8 cellular contexts compared by ENCODE assay signal in the genomic region with DNA sequence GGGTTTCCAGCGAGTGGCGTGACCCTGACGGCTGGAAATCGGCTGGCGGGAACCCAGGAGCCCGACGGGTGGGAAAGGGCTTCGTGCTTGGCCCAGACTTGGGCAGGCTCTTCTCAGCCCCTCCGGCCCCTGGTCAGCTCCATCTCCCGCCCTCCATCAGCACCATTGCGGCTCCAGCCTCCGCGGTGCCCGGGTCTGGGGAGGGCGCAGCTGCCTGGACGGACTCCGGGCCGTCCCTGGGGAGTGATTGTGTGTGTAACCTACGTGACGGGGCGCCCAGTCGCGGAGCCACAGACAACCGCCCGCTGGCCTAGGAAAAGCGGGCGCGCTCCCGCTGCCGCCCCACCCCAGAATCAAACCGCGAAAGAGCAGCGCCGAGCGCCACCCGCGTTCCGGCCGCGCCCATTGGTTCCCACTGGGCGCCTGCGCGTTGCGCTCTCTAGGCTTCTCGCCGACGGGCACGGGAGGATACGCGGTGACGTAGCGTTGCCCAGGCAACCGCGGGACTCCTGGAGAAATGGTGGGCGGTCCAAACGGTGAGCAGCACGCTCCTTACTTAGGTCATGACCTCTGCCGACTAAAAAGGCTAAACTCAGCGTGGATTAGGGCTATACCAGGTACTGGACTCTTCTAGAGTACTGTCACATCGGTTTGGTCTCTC. TPM values are rescaled to one million over a fixed set of nuclear protein-coding genes. Genes with fewer than 3 reads are reported as not detected.
DNase-seq lines count a peak whose midpoint lies in the region; ATAC-seq and TF ChIP-seq lines count a peak whose summit lies in the region.

A gene (minus strand): TSS at position 355 of the 661 bp plus-strand sequence. CDS start 394 bp downstream, outside the sequence.

- H3K27ac ChIP-seq in substantia nigra (ENCODE audit: low read depth, low read length, poor library complexity, severe bottlenecking) = no peak within 1 kb of the TSS

- TF ChIP-seq POLR2A in Raji (IDR thresholded peaks at IDR 0.05; ENCODE audit: insufficient read depth, low read depth, low read length) = peak; percentile 77

- peak within 1 kb of the TSS; percentile 61 for H3K4me3 ChIP-seq in Jurkat, Clone E6-1 (ENCODE audit: low read length)

- peak; percentile 93 for DNase-seq in DMS53 (lab: John Stamatoyannopoulos, UW)
- peak; percentile 93 for DNase-seq in Jurkat, Clone E6-1 (ENCODE audit: low read depth, low spot score)
- peak; percentile 88 for DNase-seq in activated naive CD4-positive, alpha-beta T cell treated with Interleukin-2 at 50 U/mL for 16 hours
- peak; percentile 97 for DNase-seq in germinal center (ENCODE audit: low spot score)
- DNase-seq in non-pigmented ciliary epithelial cell (ENCODE audit: low read depth) = peak; percentile 53
- DNase-seq in substantia nigra (lab: John Stamatoyannopoulos, UW) = peak in 47 of 49 donors; percentile 4 to 87 (median 48)

- peak; percentile 99 for ATAC-seq in GM21723 (IDR thresholded peaks at IDR 0.05; ENCODE audit: unreplicated experiment)

RNA-seq across cellular contexts. Expression of the gene that starts here (rescaled TPM):
- polyA plus RNA-seq in Jurkat, Clone E6-1 (2012; ENCODE audit: insufficient read depth, insufficient read length) = 7.8 TPM
